In the genomic region with DNA sequence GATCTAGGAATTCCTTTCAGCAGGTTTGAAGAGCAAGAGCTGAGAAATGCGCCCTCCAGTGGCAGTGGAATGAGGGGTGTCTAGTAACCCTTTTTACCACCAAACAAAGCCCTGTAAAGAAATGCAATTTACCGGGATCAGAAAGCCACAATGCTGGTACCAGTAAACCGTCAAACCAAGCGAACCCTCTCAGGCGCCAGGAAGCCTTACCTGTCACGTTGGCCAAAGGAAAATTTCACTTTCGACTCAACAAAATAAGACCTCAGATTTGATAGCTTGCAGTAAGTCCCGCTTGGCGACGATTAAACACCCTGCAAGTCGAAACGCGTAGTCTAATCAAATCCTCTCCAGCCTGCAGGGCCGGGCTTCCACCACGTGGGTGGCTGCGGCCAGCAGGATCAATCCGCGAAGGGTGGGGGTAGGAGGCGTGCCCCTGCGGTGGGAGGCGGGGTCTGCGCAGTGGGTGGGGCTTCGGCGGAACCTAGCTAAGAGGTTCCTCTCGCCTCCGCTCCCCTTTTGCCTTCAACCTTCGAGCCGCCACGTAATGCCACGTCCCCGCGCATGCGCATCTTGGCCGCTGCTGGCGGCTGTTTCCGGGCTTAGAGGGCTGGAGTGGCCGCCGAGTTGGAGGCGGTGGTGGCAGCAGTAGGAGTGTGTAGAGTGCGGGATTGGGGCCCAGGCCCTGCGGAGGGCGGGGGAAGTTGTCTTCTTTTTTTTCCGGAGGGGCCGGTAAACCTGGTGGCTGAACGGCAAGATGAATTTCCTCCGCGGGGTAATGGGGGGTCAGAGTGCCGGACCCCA, we compare ENCODE assay signal across 8 cellular contexts. TPM values are rescaled to one million over a fixed set of nuclear protein-coding genes. Genes with fewer than 3 reads are reported as not detected.
DNase-seq lines count a peak whose midpoint lies in the region; ATAC-seq and TF ChIP-seq lines count a peak whose summit lies in the region.

Gene USO1, plus strand, starts transcription at position 512 of the 801 bp plus-strand sequence. Its CDS starts 243 bp downstream, at position 755.

- H3K36me3 Mint-ChIP-seq in endothelial cell (ENCODE audit: low read depth, unreplicated experiment): no peaks in the 10 kb centered on the region

- H2AFZ ChIP-seq in OCI-LY3 (ENCODE audit: low read depth, low read length): peak within 1 kb of the TSS; percentile 98

- peaks cover 7% of the 10 kb centered on the region for H4K20me1 ChIP-seq in OCI-LY3 (ENCODE audit: insufficient read depth, low read length)

- H3K4me1 ChIP-seq in OCI-LY3 (ENCODE audit: low read length): peaks cover 32% of the 10 kb centered on the region

- H3K79me2 ChIP-seq in OCI-LY3 (ENCODE audit: low read length): peaks cover 60% of the 10 kb centered on the region

- H3K4me2 ChIP-seq in OCI-LY3 (ENCODE audit: low read length): peak within 1 kb of the TSS; percentile 80

- peak; percentile 86 for ATAC-seq in GM21526 (IDR thresholded peaks at IDR 0.05; ENCODE audit: low FRiP score, unreplicated experiment)

- DNase-seq in DMS153 (lab: John Stamatoyannopoulos, UW): peak; percentile 97
- DNase-seq in HuH-7.5 (ENCODE audit: low spot score): peak; percentile 65
- peak; percentile 99 for DNase-seq in activated CD8-positive, alpha-beta memory T cell treated with anti-CD3 and anti-CD28 coated beads, Interleukin-2, amount 50 U/mL, for 48 hours
- DNase-seq in endothelial cell (ENCODE audit: low spot score): peak; percentile 99
- peak; percentile 99 for DNase-seq in midbrain (lab: John Stamatoyannopoulos, UW)
- DNase-seq in stimulated activated CD8-positive, alpha-beta memory T cell treated with anti-CD3 and anti-CD28 coated beads, Interleukin-2, amount 100 ng/mL, for 1 hour (ENCODE audit: low read depth in 2 of 2): peak; percentile 98 to 100

- H3K27ac ChIP-seq in OCI-LY3 (ENCODE audit: low read length): peak within 1 kb of the TSS; percentile 82

- no peaks in the 10 kb centered on the region for H3K27me3 ChIP-seq in OCI-LY3 (ENCODE audit: low read depth, low read length)

- peak within 1 kb of the TSS; percentile 87 for H3K9ac ChIP-seq in OCI-LY3 (ENCODE audit: low read length)

- H3K27me3 Mint-ChIP-seq in endothelial cell (ENCODE audit: unreplicated experiment): peaks cover 11% of the 10 kb centered on the region

- H3K9me3 ChIP-seq in OCI-LY3 (ENCODE audit: insufficient read depth, low read length): no peaks in the 10 kb centered on the region

- H3K36me3 ChIP-seq in OCI-LY3 (replicated peaks; ENCODE audit: low read depth, low read length): peaks cover 4% of the 10 kb centered on the region

- H3K9me3 Mint-ChIP-seq in endothelial cell (ENCODE audit: unreplicated experiment): no peaks in the 10 kb centered on the region

- peak within 1 kb of the TSS; percentile 95 for H3K27ac Mint-ChIP-seq in endothelial cell (ENCODE audit: unreplicated experiment)

- peak within 1 kb of the TSS; percentile 86 for H3K4me3 ChIP-seq in OCI-LY3 (ENCODE audit: low read length)

- TF ChIP-seq CTCF in OCI-LY3 (IDR thresholded peaks at IDR 0.05; ENCODE audit: low read depth, low read length): peak; percentile 89
- TF ChIP-seq CTCF in endothelial cell (IDR thresholded peaks at IDR 0.05; ENCODE audit: unreplicated experiment): peak; percentile 87

- H3K4me1 Mint-ChIP-seq in endothelial cell (ENCODE audit: unreplicated experiment): peaks cover 23% of the 10 kb centered on the region

- peak within 1 kb of the TSS; percentile 95 for H3K4me3 Mint-ChIP-seq in endothelial cell (ENCODE audit: unreplicated experiment)

RNA-seq across cellular contexts. Expression of gene USO1, which starts in this region (rescaled TPM):
- 48.5 TPM for total RNA-seq in endothelial cell (ENCODE audit: unreplicated experiment)

Comparison
In these comparisons a context has a peak if more than half of its experiments do, and no peak if none do; other contexts are left out.
1. Peak in every context shown above with its lines: DNase-seq, ATAC-seq, H3K4me3 ChIP-seq and H3K27ac ChIP-seq.